19 cellular contexts compared by ENCODE assay signal in the genomic region with DNA sequence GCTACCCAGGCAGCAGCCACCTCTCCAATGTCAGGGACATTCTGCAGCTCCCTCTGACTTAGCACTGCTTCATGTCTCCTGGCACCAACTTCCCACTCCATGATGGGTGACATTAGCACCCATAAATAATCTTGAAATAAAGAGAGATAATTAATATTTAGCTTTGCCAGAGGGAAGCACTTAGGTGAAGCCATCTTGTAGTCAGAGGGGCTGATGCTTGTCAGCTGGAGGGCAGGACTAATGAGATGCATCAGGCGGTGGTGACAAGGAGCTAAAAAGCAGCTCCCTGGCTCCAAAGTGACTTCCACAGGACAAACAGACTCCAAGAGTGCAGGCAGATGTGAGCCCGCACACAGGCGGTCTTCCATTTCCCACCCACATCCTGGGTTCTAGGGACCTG.
DNase-seq lines count a peak whose midpoint lies in the region; ATAC-seq and TF ChIP-seq lines count a peak whose summit lies in the region.
"Had no signal": no experiment of that assay in that cellular context is flagged by ENCODE, and none has a peak within 500 bp of the region (broad histone marks: within the 10 kb centered on the region; RNA-seq: fewer than 3 reads in every experiment).

No MANE protein-coding gene starts in this region.

- peaks cover 11% of the 10 kb centered on the region for H3K9me3 Mint-ChIP-seq in natural killer cell treated with Interleukin-12 subunit alpha and Interleukin-12 subunit beta and Interleukin-15 and Interleukin-18, amount 100 ng/mL, for 72 hours
- peaks cover 3 to 4% of the 10 kb centered on the region in 2 donors for H3K9me3 Mint-ChIP-seq in natural killer cell
- H3K9me3 Mint-ChIP-seq in central memory CD8-positive, alpha-beta T cell: peaks cover 11% of the 10 kb centered on the region
- peaks cover 23% of the 10 kb centered on the region for H3K9me3 Mint-ChIP-seq in WTC11

- H3K27me3 Mint-ChIP-seq in natural killer cell treated with Interleukin-12 subunit alpha and Interleukin-12 subunit beta and Interleukin-15 and Interleukin-18, amount 100 ng/mL, for 72 hours: no peaks in the 10 kb centered on the region
- H3K27me3 Mint-ChIP-seq in natural killer cell (ENCODE audit: low read depth in 2 of 2) (no peaks in the 10 kb centered on the region), WTC11 (ENCODE audit: low read depth) (no peaks in the 10 kb centered on the region)
- H3K27me3 Mint-ChIP-seq in central memory CD8-positive, alpha-beta T cell: no peaks in the 10 kb centered on the region
- H3K27me3 Mint-ChIP-seq: T-cell had no signal

- POLR2A ChIA-PET in WTC11 (lab: Charles Lee): no interaction called here

- peak; percentile 18 for DNase-seq in DMS53 (lab: John Stamatoyannopoulos, UW)
- DNase-seq in DMS53 treated with DMSO at 0.1 percent for 48 hours (lab: John Stamatoyannopoulos, UW; ENCODE audit: unreplicated experiment): no peak
- no peak for DNase-seq in natural killer cell treated with Interleukin-12 subunit alpha and Interleukin-12 subunit beta and Interleukin-15 and Interleukin-18, amount 100 ng/mL, for 72 hours (ENCODE audit: low spot score)
- no peak for DNase-seq in natural killer cell
- no peak for DNase-seq in central memory CD8-positive, alpha-beta T cell (ENCODE audit: low spot score in 2 of 2)
- DNase-seq in WTC11 (ENCODE audit: low spot score): no peak
- DNase-seq in cerebellar nuclear complex (lab: John Stamatoyannopoulos, UW): no peak
- DNase-seq: DMS153, NCI-H1048, NCI-H146, NCI-H1930, NCI-H2107, NCI-H446, NCI-H524 treated with DMSO at 0.1 percent for 48 hours, NCI-H82, SJCRH30, T-cell had no signal

- peak overlapping the region; percentile 68 to 83 for H3K27ac Mint-ChIP-seq in natural killer cell treated with Interleukin-12 subunit alpha and Interleukin-12 subunit beta and Interleukin-15 and Interleukin-18, amount 100 ng/mL, for 72 hours
- H3K27ac Mint-ChIP-seq in natural killer cell (no peak overlapping the region), WTC11 (no peak overlapping the region)
- peak overlapping the region; percentile 3 for H3K27ac Mint-ChIP-seq in central memory CD8-positive, alpha-beta T cell (ENCODE audit: low read depth)
- H3K27ac Mint-ChIP-seq: T-cell had no signal

- ATAC-seq in natural killer cell treated with Interleukin-12 subunit alpha and Interleukin-12 subunit beta and Interleukin-15 and Interleukin-18, amount 100 ng/mL, for 72 hours: no peak
- ATAC-seq in natural killer cell: no peak
- no peak for ATAC-seq in central memory CD8-positive, alpha-beta T cell (replicated peaks; ENCODE audit: extremely low read depth, poor library complexity, severe bottlenecking)
- no peak for ATAC-seq in WTC11
- ATAC-seq in HG03039 (IDR thresholded peaks at IDR 0.05; ENCODE audit: unreplicated experiment): no peak
- ATAC-seq: T-cell had no signal

- peaks cover 18% of the 10 kb centered on the region for H3K36me3 Mint-ChIP-seq in natural killer cell treated with Interleukin-12 subunit alpha and Interleukin-12 subunit beta and Interleukin-15 and Interleukin-18, amount 100 ng/mL, for 72 hours
- peaks cover 15% of the 10 kb centered on the region for H3K36me3 Mint-ChIP-seq in natural killer cell
- no peaks in the 10 kb centered on the region for H3K36me3 Mint-ChIP-seq in central memory CD8-positive, alpha-beta T cell (ENCODE audit: insufficient read depth)
- H3K36me3 Mint-ChIP-seq in WTC11: peaks cover 9% of the 10 kb centered on the region

- TF ChIP-seq CTCF in natural killer cell (IDR thresholded peaks at IDR 0.05) (no peak), WTC11 (IDR thresholded peaks at IDR 0.05) (no peak)

- H3K4me3 Mint-ChIP-seq in natural killer cell treated with Interleukin-12 subunit alpha and Interleukin-12 subunit beta and Interleukin-15 and Interleukin-18, amount 100 ng/mL, for 72 hours: no peak overlapping the region
- H3K4me3 Mint-ChIP-seq in natural killer cell (no peak overlapping the region), WTC11 (no peak overlapping the region)
- H3K4me3 Mint-ChIP-seq in central memory CD8-positive, alpha-beta T cell: no peak overlapping the region
- H3K4me3 Mint-ChIP-seq: B cell, T-cell had no signal

- CTCF ChIA-PET in WTC11 (lab: Charles Lee): interaction anchor here (0.6 kb wide), 1 partner anchor 152 kb away, joined by 4 read pairs; no protein-coding TSS in a partner anchor

- H3K4me1 Mint-ChIP-seq in natural killer cell treated with Interleukin-12 subunit alpha and Interleukin-12 subunit beta and Interleukin-15 and Interleukin-18, amount 100 ng/mL, for 72 hours (ENCODE audit: low read depth in 2 of 2): peaks cover 42 to 51% of the 10 kb centered on the region in 2 donors
- peaks cover 37 to 51% of the 10 kb centered on the region in 2 donors for H3K4me1 Mint-ChIP-seq in natural killer cell
- H3K4me1 Mint-ChIP-seq in central memory CD8-positive, alpha-beta T cell: peaks cover 14% of the 10 kb centered on the region
- H3K4me1 Mint-ChIP-seq in WTC11: peaks cover 31% of the 10 kb centered on the region

- intact Hi-C loops in natural killer cell (cut with micrococcal nuclease): loop anchor here (5.0 kb wide), 1 partner anchor 153 kb away; the partner anchor contains the start of gene ID2

TF ChIP-seq in WTC11, 78 proteins besides CTCF, POLR2A, EP300 and RAD21:
- TF ChIP-seq RELA (CRISPR knock-in tag; IDR thresholded peaks at IDR 0.05; ENCODE audit: borderline replicate concordance) (no peak), TP53 (CRISPR knock-in tag; IDR thresholded peaks at IDR 0.05) (no peak), SMAD4 (CRISPR knock-in tag; IDR thresholded peaks at IDR 0.05) (no peak)

Comparison
In these comparisons a context has a peak if more than half of its experiments do, and no peak if none do; other contexts are left out.
1. H3K27ac Mint-ChIP-seq: peak in natural killer cell treated with Interleukin-12 subunit alpha and Interleukin-12 subunit beta and Interleukin-15 and Interleukin-18, amount 100 ng/mL, for 72 hours (2 of 2) and central memory CD8-positive, alpha-beta T cell (single experiment); none in natural killer cell (0 of 2) and WTC11 (single experiment).